ENCODE assay signal across 1 cellular context in the genomic region with DNA sequence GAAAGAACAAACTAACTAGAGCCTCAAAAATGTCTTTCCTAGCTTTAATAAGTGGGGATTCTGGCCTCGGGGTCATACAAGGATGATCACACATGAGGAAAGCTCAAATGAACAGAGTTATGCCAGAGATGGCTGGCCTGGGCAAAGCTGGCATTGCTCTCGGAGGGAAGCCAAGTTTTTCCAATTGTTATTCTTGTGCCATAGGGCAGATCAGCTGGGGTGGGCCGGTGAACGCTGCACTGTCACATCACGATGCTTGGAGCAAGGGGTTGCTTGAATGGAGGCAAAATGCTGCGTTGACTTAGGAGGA.
TF ChIP-seq lines count a peak whose summit lies in the region.

No MANE protein-coding gene starts in this region.

TF ChIP-seq in liver, 16 proteins besides CTCF, POLR2A, EP300 and RAD21 (continued from another document):
- TF ChIP-seq HNF4A (conservative IDR thresholded peaks at IDR 0.05) (peak in 1 of 2 donors; percentile 2), EGR1 (IDR thresholded peaks at IDR 0.05; ENCODE audit: low read depth in 2 of 2) (no peak)
- TF ChIP-seq, protein P1, sequence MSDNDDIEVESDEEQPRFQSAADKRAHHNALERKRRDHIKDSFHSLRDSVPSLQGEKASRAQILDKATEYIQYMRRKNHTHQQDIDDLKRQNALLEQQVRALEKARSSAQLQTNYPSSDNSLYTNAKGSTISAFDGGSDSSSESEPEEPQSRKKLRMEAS (IDR thresholded peaks at IDR 0.05) = no peak
- TF ChIP-seq, protein P2, sequence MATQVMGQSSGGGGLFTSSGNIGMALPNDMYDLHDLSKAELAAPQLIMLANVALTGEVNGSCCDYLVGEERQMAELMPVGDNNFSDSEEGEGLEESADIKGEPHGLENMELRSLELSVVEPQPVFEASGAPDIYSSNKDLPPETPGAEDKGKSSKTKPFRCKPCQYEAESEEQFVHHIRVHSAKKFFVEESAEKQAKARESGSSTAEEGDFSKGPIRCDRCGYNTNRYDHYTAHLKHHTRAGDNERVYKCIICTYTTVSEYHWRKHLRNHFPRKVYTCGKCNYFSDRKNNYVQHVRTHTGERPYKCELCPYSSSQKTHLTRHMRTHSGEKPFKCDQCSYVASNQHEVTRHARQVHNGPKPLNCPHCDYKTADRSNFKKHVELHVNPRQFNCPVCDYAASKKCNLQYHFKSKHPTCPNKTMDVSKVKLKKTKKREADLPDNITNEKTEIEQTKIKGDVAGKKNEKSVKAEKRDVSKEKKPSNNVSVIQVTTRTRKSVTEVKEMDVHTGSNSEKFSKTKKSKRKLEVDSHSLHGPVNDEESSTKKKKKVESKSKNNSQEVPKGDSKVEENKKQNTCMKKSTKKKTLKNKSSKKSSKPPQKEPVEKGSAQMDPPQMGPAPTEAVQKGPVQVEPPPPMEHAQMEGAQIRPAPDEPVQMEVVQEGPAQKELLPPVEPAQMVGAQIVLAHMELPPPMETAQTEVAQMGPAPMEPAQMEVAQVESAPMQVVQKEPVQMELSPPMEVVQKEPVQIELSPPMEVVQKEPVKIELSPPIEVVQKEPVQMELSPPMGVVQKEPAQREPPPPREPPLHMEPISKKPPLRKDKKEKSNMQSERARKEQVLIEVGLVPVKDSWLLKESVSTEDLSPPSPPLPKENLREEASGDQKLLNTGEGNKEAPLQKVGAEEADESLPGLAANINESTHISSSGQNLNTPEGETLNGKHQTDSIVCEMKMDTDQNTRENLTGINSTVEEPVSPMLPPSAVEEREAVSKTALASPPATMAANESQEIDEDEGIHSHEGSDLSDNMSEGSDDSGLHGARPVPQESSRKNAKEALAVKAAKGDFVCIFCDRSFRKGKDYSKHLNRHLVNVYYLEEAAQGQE (IDR thresholded peaks at IDR 0.05) = no peak
